16 cellular contexts compared by ENCODE assay signal in the genomic region with DNA sequence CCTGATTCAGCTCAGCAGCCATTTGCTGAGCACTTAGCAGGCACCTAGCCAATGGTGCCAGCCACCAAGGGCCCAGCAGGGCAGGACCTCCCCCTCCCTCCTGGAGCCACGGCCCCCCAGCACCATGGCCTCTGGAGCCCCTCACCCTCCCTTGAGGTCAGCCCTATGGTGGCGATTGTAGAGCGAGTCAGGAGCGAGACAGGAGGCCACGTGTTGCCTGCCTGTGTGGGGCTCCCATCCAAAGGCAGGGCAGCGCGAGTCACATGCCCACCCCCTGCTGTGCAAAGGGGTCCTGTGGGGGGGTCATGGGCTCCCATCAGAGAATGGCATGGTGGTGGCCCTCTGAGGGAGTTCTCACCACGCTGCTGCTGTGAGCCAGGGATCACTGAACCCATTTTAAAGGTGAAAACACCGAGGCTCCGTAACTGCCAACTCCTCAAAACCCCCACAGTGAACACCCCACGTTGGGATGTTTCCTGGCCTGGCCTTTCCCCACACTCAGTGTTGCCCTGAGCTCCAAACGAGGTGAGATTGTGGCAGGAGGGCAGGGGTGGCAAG. TPM values are rescaled to one million over a fixed set of nuclear protein-coding genes. Genes with fewer than 3 reads are reported as not detected.
DNase-seq lines count a peak whose midpoint lies in the region; ATAC-seq and TF ChIP-seq lines count a peak whose summit lies in the region.
"Had no signal": no experiment of that assay in that cellular context is flagged by ENCODE, and none has a peak within 500 bp of the region (broad histone marks: within the 10 kb centered on the region; RNA-seq: fewer than 3 reads in every experiment).

No MANE protein-coding gene starts in this region.

- 82 to 95% (median 91%) methylated on average over 7 to 12 of the region's 12 CpGs for WGBS in spleen, 5 donors

- no peak overlapping the region for H3K27ac Mint-ChIP-seq in CD14-positive monocyte

- no peak overlapping the region for H3K4me3 Mint-ChIP-seq in CD14-positive monocyte
- H3K4me3 Mint-ChIP-seq: stimulated activated naive CD8-positive, alpha-beta T cell treated with anti-CD3 and anti-CD28 coated beads, Interleukin-15, amount 100 ng/mL, for 72 hours had no signal

- no peak for TF ChIP-seq POLR2A in spleen (IDR thresholded peaks at IDR 0.05)

- H3K27ac ChIP-seq in ascending aorta (peak overlapping the region; percentile 96 to 99), lower lobe of right lung (no peak overlapping the region), spleen (no peak overlapping the region)
- H3K27ac ChIP-seq: colonic mucosa, parathyroid adenoma, SJCRH30 had no signal

- H3K27me3 Mint-ChIP-seq in CD14-positive monocyte (ENCODE audit: low read depth in 3 of 3) = peaks cover 0 to 4% (median 2%) of the 10 kb centered on the region in 3 donors
- H3K27me3 Mint-ChIP-seq: stimulated activated naive CD8-positive, alpha-beta T cell treated with anti-CD3 and anti-CD28 coated beads, Interleukin-15, amount 100 ng/mL, for 72 hours had no signal

- no peaks in the 10 kb centered on the region for H3K36me3 Mint-ChIP-seq in CD14-positive monocyte

- no peak overlapping the region for H3K4me3 ChIP-seq in ascending aorta
- H3K4me3 ChIP-seq in lower lobe of right lung = no peak overlapping the region
- no peak overlapping the region for H3K4me3 ChIP-seq in spleen
- H3K4me3 ChIP-seq: colonic mucosa, HAP-1, SJCRH30 had no signal

- no peaks in the 10 kb centered on the region for H3K27me3 ChIP-seq in ascending aorta
- no peaks in the 10 kb centered on the region for H3K27me3 ChIP-seq in lower lobe of right lung (ENCODE audit: low read depth)
- no peaks in the 10 kb centered on the region for H3K27me3 ChIP-seq in spleen (replicated peaks in 1 of 7)
- H3K27me3 ChIP-seq: colonic mucosa had no signal

- H3K36me3 ChIP-seq in ascending aorta (peaks cover 0 to 6% of the 10 kb centered on the region in 2 donors), lower lobe of right lung (no peaks in the 10 kb centered on the region), spleen (no peaks in the 10 kb centered on the region)
- H3K36me3 ChIP-seq: colonic mucosa, HAP-1, SJCRH30 had no signal

- intact Hi-C loops in CD14-positive monocyte (cut with micrococcal nuclease) = no loop called here
- intact Hi-C loops in ascending aorta (cut with DNase I) = loop anchor here (10.0 kb wide), 1 partner anchor 830 kb away; no protein-coding TSS in a partner anchor
- intact Hi-C loops in lower lobe of right lung (cut with DNase I) = no loop called here
- intact Hi-C loops in spleen (cut with DNase I; ENCODE audit: low total_unique reads) = no loop called here

- DNase-seq in CD14-positive monocyte (ENCODE audit: low spot score) = peak; percentile 35
- DNase-seq in ascending aorta (ENCODE audit: low spot score in 2 of 2) = no peak
- DNase-seq in lower lobe of right lung = peak; percentile 33
- DNase-seq in spleen = peak; percentile 33
- DNase-seq in germinal center (ENCODE audit: low spot score) = no peak
- DNase-seq in NCI-H1930 (lab: John Stamatoyannopoulos, UW) = no peak
- DNase-seq: colonic mucosa; NCI-H446 treated with DMSO at 0.1 percent for 48 hours; stimulated activated naive CD8-positive, alpha-beta T cell treated with anti-CD3 and anti-CD28 coated beads, Interleukin-15, amount 100 ng/mL, for 72 hours; T-helper 2 cell had no signal

- peaks cover 40 to 76% of the 10 kb centered on the region in 2 donors for H3K4me1 ChIP-seq in ascending aorta
- H3K4me1 ChIP-seq in lower lobe of right lung = peaks cover 21% of the 10 kb centered on the region
- peaks cover 0 to 21% (median 15%) of the 10 kb centered on the region in 6 donors for H3K4me1 ChIP-seq in spleen
- H3K4me1 ChIP-seq: colonic mucosa, parathyroid adenoma had no signal

- H3K4me1 Mint-ChIP-seq in CD14-positive monocyte = peaks cover 22% of the 10 kb centered on the region

- no peaks in the 10 kb centered on the region for H3K9me3 Mint-ChIP-seq in CD14-positive monocyte
- H3K9me3 Mint-ChIP-seq: stimulated activated naive CD8-positive, alpha-beta T cell treated with anti-CD3 and anti-CD28 coated beads, Interleukin-15, amount 100 ng/mL, for 72 hours had no signal

- no peak for TF ChIP-seq CTCF in CD14-positive monocyte (IDR thresholded peaks at IDR 0.05)
- TF ChIP-seq CTCF in ascending aorta (IDR thresholded peaks at IDR 0.05) = no peak
- no peak for TF ChIP-seq CTCF in lower lobe of right lung (IDR thresholded peaks at IDR 0.05)
- no peak for TF ChIP-seq CTCF in spleen (IDR thresholded peaks at IDR 0.05 in 8 of 11, conservative IDR thresholded peaks at IDR 0.05 in 3 of 11)

- H3K9me3 ChIP-seq in ascending aorta (no peaks in the 10 kb centered on the region), lower lobe of right lung (no peaks in the 10 kb centered on the region), spleen (no peaks in the 10 kb centered on the region)
- H3K9me3 ChIP-seq: colonic mucosa, HAP-1, SJCRH30 had no signal

- ATAC-seq in lower lobe of right lung = no peak
- no peak for ATAC-seq in HG03108 (IDR thresholded peaks at IDR 0.05; ENCODE audit: unreplicated experiment)
- ATAC-seq in GM21619 (IDR thresholded peaks at IDR 0.05; ENCODE audit: unreplicated experiment) = no peak
- ATAC-seq: activated CD4-positive, CD25-positive, alpha-beta regulatory T cell treated with anti-CD3 and anti-CD28 coated beads, Interleukin-2, amount 50 U/mL, for 24 hours; stimulated activated naive CD8-positive, alpha-beta T cell treated with anti-CD3 and anti-CD28 coated beads, Interleukin-15, amount 100 ng/mL, for 72 hours had no signal

RNA-seq across cellular contexts. Expression of gene RAMP1, which starts 35.6 kb away (rescaled TPM):
- polyA plus RNA-seq in CD14-positive monocyte (not detected), spleen (10 to 100 TPM; 19.6 to 44.5 (median 24.5) TPM)
- total RNA-seq in ascending aorta (191 TPM), lower lobe of right lung (5.1 TPM), spleen (10 to 100 TPM in 2 of 7 donors, 1 to 10 TPM in 5; 4.5 to 11.0 (median 8.2) TPM)
- total RNA-seq: SJCRH30 had no signal

Comparison
In these comparisons a context has a peak if more than half of its experiments do, and no peak if none do; other contexts are left out.
1. DNase-seq: peak in CD14-positive monocyte (single experiment), lower lobe of right lung (single experiment) and spleen (single experiment); none in ascending aorta (0 of 2), germinal center (single experiment) and NCI-H1930 (0 of 2).
2. H3K27ac ChIP-seq: peak in ascending aorta (2 of 2); none in lower lobe of right lung (single experiment) and spleen (0 of 8).
3. RNA of gene RAMP1, which starts 35.6 kb away (total RNA-seq): 191 TPM in ascending aorta (single experiment); 4.5 to 11.0 TPM in spleen and 5.1 TPM in lower lobe of right lung (single experiment); every median in the first group is over 10 times any median in the second.